Comparison of ENCODE assay signal across 23 cellular contexts in the genomic region with DNA sequence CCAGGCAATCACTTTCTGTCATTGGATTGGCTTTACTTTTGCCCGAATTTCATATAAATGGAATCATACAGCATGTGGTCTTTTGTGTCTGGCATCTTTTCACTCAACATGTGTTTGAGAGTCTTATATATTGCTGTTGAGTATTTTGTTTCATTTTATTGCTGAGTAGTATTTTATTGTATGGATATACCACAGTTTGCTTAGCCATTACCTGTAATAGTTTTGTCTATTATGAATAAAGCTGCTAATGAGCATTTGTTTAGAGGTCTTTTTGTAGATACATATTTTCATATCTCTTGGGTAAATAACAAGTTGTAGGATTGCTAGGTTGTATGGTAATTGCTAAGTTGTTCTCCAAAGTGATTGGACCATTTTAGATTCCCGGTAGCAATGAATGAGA.
"Had no signal": no experiment of that assay in that cellular context is flagged by ENCODE, and none has a peak within 500 bp of the region (broad histone marks: within the 10 kb centered on the region; RNA-seq: fewer than 3 reads in every experiment).

No MANE protein-coding gene starts in this region.

- H3K4me3 ChIP-seq: coronary artery, dorsolateral prefrontal cortex, esophagus muscularis mucosa, gastroesophageal sphincter, heart right ventricle, left lung, lower lobe of right lung, mucosa of descending colon had no signal

- H3K4me1 ChIP-seq: gastroesophageal sphincter, left lung, lower lobe of right lung had no signal

- FAIRE-seq: endothelial cell of umbilical vein, frontal cortex, islet of Langerhans, keratinocyte had no signal

- H3K9me3 ChIP-seq: esophagus muscularis mucosa, gastroesophageal sphincter, heart right ventricle, left lung, lower lobe of right lung, mucosa of descending colon had no signal

- ATAC-seq: foreskin keratinocyte; gastroesophageal sphincter; heart right ventricle; left cardiac atrium; left lung; lower lobe of right lung; mucosa of descending colon; naive thymus-derived CD8-positive, alpha-beta T cell had no signal

- DNase-seq: dermis blood vessel endothelial cell; dorsolateral prefrontal cortex; effector CD4-positive, alpha-beta T cell; effector memory CD4-positive, alpha-beta T cell; foreskin keratinocyte; head of caudate nucleus; heart right ventricle; hippocampal formation; left cardiac atrium; left lung; left ventricle myocardium superior; lower lobe of right lung; mesenchymal stem cell; mucosa of descending colon; naive B cell; naive thymus-derived CD8-positive, alpha-beta T cell had no signal

- H3K27ac ChIP-seq: coronary artery, dorsolateral prefrontal cortex, esophagus muscularis mucosa, foreskin keratinocyte, gastroesophageal sphincter, left lung, lower lobe of right lung had no signal

- H3K27me3 ChIP-seq: dorsolateral prefrontal cortex, esophagus muscularis mucosa, foreskin keratinocyte, gastroesophageal sphincter, heart right ventricle, left lung had no signal
